In the genomic region with DNA sequence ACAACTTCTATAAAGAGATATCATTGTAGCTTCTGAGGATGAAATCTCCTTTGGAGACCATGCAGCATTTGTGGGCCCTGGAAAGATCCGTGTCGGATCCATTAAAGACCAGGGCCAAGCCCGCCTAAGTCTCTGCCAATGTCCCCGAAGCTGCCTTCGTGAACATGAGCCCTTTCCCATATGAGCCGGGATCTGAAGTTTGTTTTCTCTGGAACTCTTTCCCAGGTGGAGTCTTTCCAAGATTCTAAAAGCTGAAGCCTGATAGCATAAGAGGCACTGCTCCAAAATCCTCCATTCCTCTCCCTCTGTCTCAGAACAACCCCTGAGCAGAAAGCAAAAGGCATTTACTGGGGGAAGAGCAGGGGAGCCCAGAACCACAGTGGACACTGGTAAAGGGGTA, we compare ENCODE assay signal across 24 cellular contexts.
"Had no signal": no experiment of that assay in that cellular context is flagged by ENCODE, and none has a peak within 500 bp of the region (broad histone marks: within the 10 kb centered on the region; RNA-seq: fewer than 3 reads in every experiment).

No MANE protein-coding gene starts in this region.

- ATAC-seq: activated CD8-positive, alpha-beta T cell treated with anti-CD3 and anti-CD28 coated beads for 36 hours; activated T-cell treated with anti-CD3 and anti-CD28 coated beads, Interleukin-2, amount 50 U/mL, for 4 hours; activated T-helper 17 cell treated with anti-CD3 and anti-CD28 coated beads, Interleukin-2, amount 50 U/mL, for 72 hours; body of pancreas; esophagus mucosa; lower lobe of right lung; natural killer cell treated with Interleukin-12 subunit alpha and Interleukin-12 subunit beta and Interleukin-15 and Interleukin-18, amount 100 ng/mL, for 72 hours; stimulated activated effector memory CD8-positive, alpha-beta T cell treated with anti-CD3 and anti-CD28 coated beads, Interleukin-12 subunit alpha, Interleukin-12 subunit beta, amount 100 ng/mL, for 72 hours; stimulated activated naive CD8-positive, alpha-beta T cell treated with anti-CD3 and anti-CD28 coated beads, Interleukin-15, amount 100 ng/mL, for 72 hours had no signal

- H3K9me3 Mint-ChIP-seq: activated CD4-positive, alpha-beta T cell treated with anti-CD3 and anti-CD28 coated beads, Interleukin-2, amount 10 ng/mL, durations not matched to agents 7 days and 5 days; activated CD8-positive, alpha-beta T cell treated with anti-CD3 and anti-CD28 coated beads for 36 hours; activated T-cell treated with anti-CD3 and anti-CD28 coated beads, Interleukin-2, amount 50 U/mL, for 4 hours; activated T-helper 17 cell treated with anti-CD3 and anti-CD28 coated beads, Interleukin-2, amount 50 U/mL, for 72 hours; endodermal cell; stimulated activated effector memory CD8-positive, alpha-beta T cell treated with anti-CD3 and anti-CD28 coated beads, Interleukin-12 subunit alpha, Interleukin-12 subunit beta, amount 100 ng/mL, for 72 hours had no signal

- H3K36me3 Mint-ChIP-seq: natural killer cell treated with Interleukin-12 subunit alpha and Interleukin-12 subunit beta and Interleukin-15 and Interleukin-18, amount 100 ng/mL, for 72 hours; stimulated activated effector memory CD8-positive, alpha-beta T cell treated with anti-CD3 and anti-CD28 coated beads, Interleukin-12 subunit alpha, Interleukin-12 subunit beta, amount 100 ng/mL, for 72 hours had no signal

- DNase-seq: activated CD4-positive, alpha-beta T cell treated with anti-CD3 and anti-CD28 coated beads, Interleukin-2, amount 10 ng/mL, durations not matched to agents 7 days and 5 days; activated CD4-positive, CD25-positive, alpha-beta regulatory T cell treated with anti-CD3 and anti-CD28 coated beads, Interleukin-2, amount 50 U/mL, for 72 hours; activated CD8-positive, alpha-beta T cell treated with anti-CD3 and anti-CD28 coated beads for 36 hours; activated gamma-delta T cell treated with Interleukin-2 at 50 U/mL for 16 hours; activated naive CD4-positive, alpha-beta T cell treated with anti-CD3 and anti-CD28 coated beads, Interleukin-2, amount 50 U/mL, for 16 hours; activated T-cell treated with anti-CD3 and anti-CD28 coated beads, Interleukin-2, amount 50 U/mL, for 4 hours; amniotic stem cell; body of pancreas; endodermal cell; foreskin melanocyte; glutamatergic neuron; lower lobe of right lung; mesenchymal stem cell; sigmoid colon; SJCRH30; small intestine; stimulated activated CD4-positive, alpha-beta T cell treated with anti-CD3 and anti-CD28 coated beads, Interleukin-4, amount 100 ng/mL, for 24 hours; stimulated activated naive CD8-positive, alpha-beta T cell treated with anti-CD3 and anti-CD28 coated beads, Interleukin-15, amount 100 ng/mL, for 72 hours; T-helper 2 cell; transverse colon had no signal

- H3K27ac Mint-ChIP-seq: activated CD4-positive, alpha-beta T cell treated with anti-CD3 and anti-CD28 coated beads, Interleukin-2, amount 10 ng/mL, durations not matched to agents 7 days and 5 days; activated CD8-positive, alpha-beta T cell treated with anti-CD3 and anti-CD28 coated beads for 36 hours; activated T-helper 17 cell treated with anti-CD3 and anti-CD28 coated beads, Interleukin-2, amount 50 U/mL, for 72 hours; endodermal cell; natural killer cell treated with Interleukin-12 subunit alpha and Interleukin-12 subunit beta and Interleukin-15 and Interleukin-18, amount 100 ng/mL, for 72 hours; stimulated activated effector memory CD8-positive, alpha-beta T cell treated with anti-CD3 and anti-CD28 coated beads, Interleukin-12 subunit alpha, Interleukin-12 subunit beta, amount 100 ng/mL, for 72 hours; stimulated activated naive CD8-positive, alpha-beta T cell treated with anti-CD3 and anti-CD28 coated beads, Interleukin-15, amount 100 ng/mL, for 72 hours had no signal

- H3K27me3 Mint-ChIP-seq: activated CD4-positive, alpha-beta T cell treated with anti-CD3 and anti-CD28 coated beads, Interleukin-2, amount 10 ng/mL, durations not matched to agents 7 days and 5 days; stimulated activated naive CD8-positive, alpha-beta T cell treated with anti-CD3 and anti-CD28 coated beads, Interleukin-15, amount 100 ng/mL, for 72 hours had no signal

- H3K4me3 Mint-ChIP-seq: activated CD4-positive, alpha-beta T cell treated with anti-CD3 and anti-CD28 coated beads, Interleukin-2, amount 10 ng/mL, durations not matched to agents 7 days and 5 days; activated CD8-positive, alpha-beta T cell treated with anti-CD3 and anti-CD28 coated beads for 36 hours; activated T-cell treated with anti-CD3 and anti-CD28 coated beads, Interleukin-2, amount 50 U/mL, for 4 hours; activated T-helper 17 cell treated with anti-CD3 and anti-CD28 coated beads, Interleukin-2, amount 50 U/mL, for 72 hours; endodermal cell; natural killer cell treated with Interleukin-12 subunit alpha and Interleukin-12 subunit beta and Interleukin-15 and Interleukin-18, amount 100 ng/mL, for 72 hours; stimulated activated effector memory CD8-positive, alpha-beta T cell treated with anti-CD3 and anti-CD28 coated beads, Interleukin-12 subunit alpha, Interleukin-12 subunit beta, amount 100 ng/mL, for 72 hours; stimulated activated naive CD8-positive, alpha-beta T cell treated with anti-CD3 and anti-CD28 coated beads, Interleukin-15, amount 100 ng/mL, for 72 hours had no signal

- H3K4me1 Mint-ChIP-seq: activated CD4-positive, alpha-beta T cell treated with anti-CD3 and anti-CD28 coated beads, Interleukin-2, amount 10 ng/mL, durations not matched to agents 7 days and 5 days; activated T-helper 17 cell treated with anti-CD3 and anti-CD28 coated beads, Interleukin-2, amount 50 U/mL, for 72 hours; endodermal cell; stimulated activated effector memory CD8-positive, alpha-beta T cell treated with anti-CD3 and anti-CD28 coated beads, Interleukin-12 subunit alpha, Interleukin-12 subunit beta, amount 100 ng/mL, for 72 hours; stimulated activated naive CD8-positive, alpha-beta T cell treated with anti-CD3 and anti-CD28 coated beads, Interleukin-15, amount 100 ng/mL, for 72 hours had no signal
